Comparison of ENCODE assay signal across 13 cellular contexts in genomic region chr13:99150575-99151370, GRCh38. TPM values are rescaled to one million over a fixed set of nuclear protein-coding genes. Genes with fewer than 3 reads are reported as not detected.
A peak's percentile ranks its signal among the peaks of the same experiment; 100 is the strongest.
DNase-seq lines count a peak whose midpoint lies in the region; ATAC-seq and TF ChIP-seq lines count a peak whose summit lies in the region.
"Had no signal": no experiment of that assay in that cellular context is flagged by ENCODE, and none has a peak within 500 bp of the region (broad histone marks: within the 10 kb centered on the region; RNA-seq: fewer than 3 reads in every experiment).

No MANE protein-coding gene starts in this region.

- peak; percentile 87 for DNase-seq in EH (ENCODE audit: low read depth)
- peak; percentile 64 for DNase-seq in LHCN-M2 (ENCODE audit: low read depth)
- DNase-seq in choroid plexus epithelial cell (ENCODE audit: low read depth): peak; percentile 66
- no peak for DNase-seq in neuronal stem cell (ENCODE audit: low spot score)
- no peak for DNase-seq in central memory CD4-positive, alpha-beta T cell
- DNase-seq in erythroblast (lab: John Stamatoyannopoulos, UW): no peak
- DNase-seq: activated CD4-positive, CD25-positive, alpha-beta regulatory T cell; DND-41; RPMI8226 had no signal

- no peak for TF ChIP-seq POLR2A in erythroblast (IDR thresholded peaks at IDR 0.05; ENCODE audit: low read length)

- H3K14ac ChIP-seq in neuronal stem cell (ENCODE audit: low read length): no peak overlapping the region

- peaks cover 0 to 2% (median 0%) of the 10 kb centered on the region in 3 experiments for H3K27me3 ChIP-seq in neuronal stem cell (ENCODE audit: control insufficient read depth in 3 of 3, insufficient read depth in 3 of 3, low read depth in 1 of 3, low read length in 3 of 3)

- H2AFZ ChIP-seq in neuronal stem cell (ENCODE audit: low read length): peak overlapping the region; percentile 15

- H3K9me3 ChIP-seq in neuronal stem cell (replicated peaks in 1 of 2; ENCODE audit: control insufficient read depth in 2 of 2, insufficient read depth in 1 of 2, low read depth in 1 of 2, low read length in 2 of 2): no peaks in the 10 kb centered on the region
- H3K9me3 ChIP-seq: prostate gland had no signal

- no peak overlapping the region for H3K27ac ChIP-seq in neuronal stem cell (replicated peaks; ENCODE audit: low read length)
- H3K27ac ChIP-seq: prostate gland had no signal

- H3K4ac ChIP-seq in neuronal stem cell (ENCODE audit: low read length): no peak overlapping the region

- H3K23ac ChIP-seq in neuronal stem cell (ENCODE audit: low read depth, low read length, poor library complexity): no peak overlapping the region

- H3K4me1 ChIP-seq in neuronal stem cell (ENCODE audit: control insufficient read depth in 2 of 2, insufficient read depth in 1 of 2, low read depth in 1 of 2, low read length in 2 of 2): no peaks in the 10 kb centered on the region
- H3K4me1 ChIP-seq: prostate gland had no signal

- no peak overlapping the region for H4K8ac ChIP-seq in neuronal stem cell (ENCODE audit: low read depth, low read length)

- H3K9ac ChIP-seq in neuronal stem cell (ENCODE audit: low read depth, low read length, poor library complexity): no peak overlapping the region

- no peak overlapping the region for H2BK120ac ChIP-seq in neuronal stem cell (ENCODE audit: low read depth, low read length)

- ATAC-seq in HG03097 (IDR thresholded peaks at IDR 0.05; ENCODE audit: low FRiP score, unreplicated experiment) (no peak), GM21526 (IDR thresholded peaks at IDR 0.05; ENCODE audit: low FRiP score, unreplicated experiment) (no peak)
- ATAC-seq: left lobe of liver had no signal

- no peaks in the 10 kb centered on the region for H3K36me3 ChIP-seq in neuronal stem cell (replicated peaks in 1 of 2; ENCODE audit: control insufficient read depth in 2 of 2, insufficient read depth in 2 of 2, low read length in 2 of 2)
- H3K36me3 ChIP-seq: prostate gland had no signal

- H2AK5ac ChIP-seq in neuronal stem cell (ENCODE audit: low read depth, low read length): no peak overlapping the region

- no peak overlapping the region for H2BK5ac ChIP-seq in neuronal stem cell (ENCODE audit: low read length)

- TF ChIP-seq CTCF in choroid plexus epithelial cell (conservative IDR thresholded peaks at IDR 0.05; ENCODE audit: low read depth, low read length): no peak

- no peak overlapping the region for H4K91ac ChIP-seq in neuronal stem cell (ENCODE audit: low read depth, low read length, poor library complexity)

- no peak overlapping the region for H2BK12ac ChIP-seq in neuronal stem cell (ENCODE audit: low read length)

- no peak overlapping the region for H3K4me3 ChIP-seq in choroid plexus epithelial cell (ENCODE audit: low read depth, low read length)
- no peak overlapping the region for H3K4me3 ChIP-seq in neuronal stem cell (ENCODE audit: low read length in 2 of 2)
- H3K4me3 ChIP-seq: prostate gland had no signal

- WGBS in neuronal stem cell (ENCODE audit: extremely low coverage in 2 of 2, insufficient read length in 2 of 2, insufficient replicate concordance in 1 of 2), 2 donors: no CpG with 5 or more reads among the region's 7 CpGs

- no peaks in the 10 kb centered on the region for H3K79me1 ChIP-seq in neuronal stem cell (ENCODE audit: low read depth, low read length)

- no peak overlapping the region for H3K18ac ChIP-seq in neuronal stem cell (ENCODE audit: low read length)

- no peak overlapping the region for H3K4me2 ChIP-seq in neuronal stem cell (ENCODE audit: insufficient read depth, low read length, poor library complexity, severe bottlenecking)

- no peak overlapping the region for H2BK15ac ChIP-seq in neuronal stem cell (ENCODE audit: low read length)

RNA-seq across cellular contexts. Expression of gene UBAC2, which starts 49.9 kb away (rescaled TPM):
- total RNA-seq in LHCN-M2 (2014; rRNA removed): 46.9 and 54.7 TPM in 2 replicates
- 38.7 TPM for polyA plus RNA-seq in LHCN-M2 (2012)
- polyA plus RNA-seq in neuronal stem cell (2013, experiment 1 of 2): 70.1 TPM
- polyA plus RNA-seq in neuronal stem cell (2013, experiment 2 of 2): 68.4 TPM

Comparison
In these comparisons a context has a peak if more than half of its experiments do, and no peak if none do; other contexts are left out.
1. DNase-seq: peak in EH (single experiment), LHCN-M2 (single experiment) and choroid plexus epithelial cell (single experiment); none in neuronal stem cell (single experiment), central memory CD4-positive, alpha-beta T cell (single experiment) and erythroblast (0 of 2).